ENCODE assay signal across 10 cellular contexts in genomic region chr16:11612110-11612981, GRCh38. TPM values are rescaled to one million over a fixed set of nuclear protein-coding genes. Genes with fewer than 3 reads are reported as not detected.
DNase-seq lines count a peak whose midpoint lies in the region; TF ChIP-seq lines count a peak whose summit lies in the region.
"Had no signal": no experiment of that assay in that cellular context is flagged by ENCODE, and none has a peak within 500 bp of the region (broad histone marks: within the 10 kb centered on the region; RNA-seq: fewer than 3 reads in every experiment).

No MANE protein-coding gene starts in this region.

- H3K27me3 ChIP-seq in esophagus squamous epithelium (no peaks in the 10 kb centered on the region), neutrophil (no peaks in the 10 kb centered on the region)

- no peaks in the 10 kb centered on the region for H3K79me2 ChIP-seq in OCI-LY7 (ENCODE audit: insufficient read depth, low read depth, low read length)

- WGBS in esophagus squamous epithelium, 2 donors, result 52 to 60% methylated on average over 12 to 15 of the region's 19 CpGs

- no peaks in the 10 kb centered on the region for H4K20me1 ChIP-seq in OCI-LY7 (ENCODE audit: insufficient read depth, low read length)

- peak; percentile 56 for DNase-seq in GM12865 (ENCODE audit: low read depth)
- no peak for DNase-seq in OCI-LY7 (ENCODE audit: low spot score)
- DNase-seq in esophagus squamous epithelium (lab: John Stamatoyannopoulos, UW), result no peak
- no peak for DNase-seq in NCI-H510A (lab: John Stamatoyannopoulos, UW)
- no peak for DNase-seq in NCI-H2171 (lab: John Stamatoyannopoulos, UW)
- no peak for DNase-seq in midbrain (lab: John Stamatoyannopoulos, UW)
- no peak for DNase-seq in NCI-H1694 (lab: John Stamatoyannopoulos, UW)
- DNase-seq: activated CD4-positive, alpha-beta T cell treated with anti-CD3 and anti-CD28 coated beads, Interleukin-2, amount 10 ng/mL, durations not matched to agents 24 days and 14 days; stimulated activated naive CD8-positive, alpha-beta T cell treated with anti-CD3 and anti-CD28 coated beads, Interleukin-15, Interleukin-2, amounts not matched to agents 100 U/mL and 50 U/mL, for 24 hours had no signal

- intact Hi-C loops in OCI-LY7 (cut with micrococcal nuclease; ENCODE audit: unreplicated experiment), result no loop called here
- intact Hi-C loops in esophagus squamous epithelium (cut with DNase I), result no loop called here

- CTCF ChIA-PET in OCI-LY7 (lab: Charles Lee; ENCODE audit: unreplicated experiment), result interaction anchor here (0.6 kb wide), 1 partner anchor 25 kb away, joined by 4 read pairs; no protein-coding TSS in a partner anchor

- H3K4me3 ChIP-seq in GM12865 (ENCODE audit: low read depth, low read length) (no peak overlapping the region), OCI-LY7 (ENCODE audit: low read depth, low read length, poor library complexity, severe bottlenecking) (no peak overlapping the region), esophagus squamous epithelium (no peak overlapping the region), neutrophil (ENCODE audit: low read depth in 1 of 2, low read length in 1 of 2) (peak overlapping the region; percentile 53 to 57)

- POLR2A ChIA-PET in OCI-LY7 (lab: Charles Lee), result interaction anchor here (1.1 to 1.4 kb wide), 2 partner anchors 19 to 30 kb away, joined by 6 to 11 read pairs; no protein-coding TSS in a partner anchor

- no TSS peak for BruUV-seq in OCI-LY7 (replicated peaks; lab: Mats Ljungman, UMichigan)

- H3K9me2 ChIP-seq in OCI-LY7 (ENCODE audit: insufficient read depth, low read length), result no peaks in the 10 kb centered on the region

- TF ChIP-seq POLR2A in esophagus squamous epithelium (IDR thresholded peaks at IDR 0.05), result no peak

- peak overlapping the region; percentile 51; the same call in 1 of the 2 replicates for H3K4me2 ChIP-seq in OCI-LY7 (ENCODE audit: low read length)

- H2AFZ ChIP-seq in OCI-LY7 (ENCODE audit: low read length), result peak overlapping the region; percentile 39; the same call in 1 of the 2 replicates

- no peak overlapping the region for H3K27ac ChIP-seq in OCI-LY7 (ENCODE audit: low read depth, low read length, poor library complexity, severe bottlenecking)
- H3K27ac ChIP-seq in esophagus squamous epithelium, result peak overlapping the region; percentile 47 to 68 (median 60)
- H3K27ac ChIP-seq in neutrophil, result peak overlapping the region; percentile 99

- no peaks in the 10 kb centered on the region for H3K36me3 ChIP-seq in OCI-LY7 (ENCODE audit: insufficient read depth, low read length)
- H3K36me3 ChIP-seq in esophagus squamous epithelium, result no peaks in the 10 kb centered on the region
- no peaks in the 10 kb centered on the region for H3K36me3 ChIP-seq in neutrophil

- H3K4me1 ChIP-seq in OCI-LY7 (ENCODE audit: insufficient read depth, low read length, poor library complexity, severe bottlenecking) (peaks cover 47% of the 10 kb centered on the region), esophagus squamous epithelium (peaks cover 19 to 53% (median 24%) of the 10 kb centered on the region in 3 donors), neutrophil (ENCODE audit: control insufficient read depth in 1 of 2, insufficient read depth in 1 of 2, low read depth in 1 of 2, low read length in 1 of 2) (peaks cover 79 to 85% of the 10 kb centered on the region in 2 experiments)

- H3K9me3 ChIP-seq in OCI-LY7 (ENCODE audit: low read length) (no peaks in the 10 kb centered on the region), esophagus squamous epithelium (no peaks in the 10 kb centered on the region), neutrophil (no peaks in the 10 kb centered on the region)

- TF ChIP-seq CTCF in GM12865 (IDR thresholded peaks at IDR 0.05; ENCODE audit: insufficient read depth, low read depth, low read length, missing control alignments), result no peak
- TF ChIP-seq CTCF in OCI-LY7 (conservative IDR thresholded peaks at IDR 0.05; ENCODE audit: low read length), result no peak
- no peak for TF ChIP-seq CTCF in esophagus squamous epithelium (IDR thresholded peaks at IDR 0.05)
- peak; percentile 81 for TF ChIP-seq CTCF in neutrophil (IDR thresholded peaks at IDR 0.05)

RNA-seq across cellular contexts. Expression of gene LITAF, which starts 25.6 kb away (rescaled TPM):
- 12.2 and 18.4 TPM in 2 replicates for total RNA-seq in OCI-LY7 (2014; rRNA removed; shearing (Covaris generic))
- 34.2 and 43.2 TPM in 2 replicates for total RNA-seq in OCI-LY7 (2022)
- 10 to 100 TPM; 13.7 to 44.4 (median 34.4) TPM for total RNA-seq in esophagus squamous epithelium

RNA-seq across cellular contexts. Expression of gene SNN, which starts 55.9 kb away (rescaled TPM):
- 28.3 and 31.8 TPM in 2 replicates for total RNA-seq in OCI-LY7 (2014; rRNA removed; shearing (Covaris generic))
- total RNA-seq in OCI-LY7 (2022) (27.8 and 31.6 TPM in 2 replicates), esophagus squamous epithelium (10 to 100 TPM; 13.7 to 22.9 (median 17.0) TPM)

Comparison
In these comparisons a context has a peak if more than half of its experiments do, and no peak if none do; other contexts are left out.
1. H3K4me3 ChIP-seq: peak in neutrophil (2 of 2); none in GM12865 (single experiment), OCI-LY7 (single experiment) and esophagus squamous epithelium (0 of 4).